Comparison of ENCODE assay signal across 21 cellular contexts in genomic region chr4:169054879-169055278, GRCh38. TPM values are rescaled to one million over a fixed set of nuclear protein-coding genes. Genes with fewer than 3 reads are reported as not detected.
A peak's percentile ranks its signal among the peaks of the same experiment; 100 is the strongest.
DNase-seq lines count a peak whose midpoint lies in the region; ATAC-seq and FAIRE-seq lines count a peak whose summit lies in the region.
"Had no signal": no experiment of that assay in that cellular context is flagged by ENCODE, and none has a peak within 500 bp of the region (broad histone marks: within the 10 kb centered on the region; RNA-seq: fewer than 3 reads in every experiment).

No MANE protein-coding gene starts in this region.

- no peak for DNase-seq in stimulated activated CD4-positive, alpha-beta T cell treated with anti-CD3 and anti-CD28 coated beads, Interleukin-12 subunit alpha, Interleukin-12 subunit beta, amount 100 ng/mL, for 4 hours
- DNase-seq in GOT3 (lab: John Stamatoyannopoulos, UW) = no peak
- no peak for DNase-seq in effector CD4-positive, alpha-beta T cell
- no peak for DNase-seq in frontal cortex (ENCODE audit: low spot score in 2 of 2)
- DNase-seq: activated CD8-positive, alpha-beta memory T cell treated with anti-CD3 and anti-CD28 coated beads, Interleukin-2, amount 10 ng/mL, durations not matched to agents 7 days and 5 days; activated effector memory CD4-positive, alpha-beta T cell treated with Interleukin-2 at 50 U/mL for 16 hours; amniotic stem cell; Caco-2; central memory CD4-positive, alpha-beta T cell; EL; endodermal cell; islet precursor cell; Karpas-422; NCI-H1417; stimulated activated CD4-positive, alpha-beta T cell treated with anti-CD3 and anti-CD28 coated beads, Interleukin-4, amount 100 ng/mL, for 1 hour; T-helper 9 cell had no signal

- peak; percentile 75 for ATAC-seq in GM18519 (IDR thresholded peaks at IDR 0.05; ENCODE audit: low FRiP score, unreplicated experiment)
- peak; percentile 74 for ATAC-seq in GM21360 (IDR thresholded peaks at IDR 0.05; ENCODE audit: unreplicated experiment)
- ATAC-seq in HG02840 (IDR thresholded peaks at IDR 0.05; ENCODE audit: low FRiP score, unreplicated experiment) = peak; percentile 70
- ATAC-seq in HG03442 (IDR thresholded peaks at IDR 0.05; ENCODE audit: unreplicated experiment) = peak; percentile 63
- ATAC-seq: activated CD8-positive, alpha-beta memory T cell treated with anti-CD3 and anti-CD28 coated beads, Interleukin-2, amount 10 ng/mL, durations not matched to agents 7 days and 5 days; Panc1 had no signal

- FAIRE-seq in frontal cortex (lab: Jason Lieb, UNC) = no peak

RNA-seq across cellular contexts. Expression of gene CBR4, which starts 44.8 kb away (rescaled TPM):
- 34.2 TPM for total RNA-seq in frontal cortex
